In the genomic region with DNA sequence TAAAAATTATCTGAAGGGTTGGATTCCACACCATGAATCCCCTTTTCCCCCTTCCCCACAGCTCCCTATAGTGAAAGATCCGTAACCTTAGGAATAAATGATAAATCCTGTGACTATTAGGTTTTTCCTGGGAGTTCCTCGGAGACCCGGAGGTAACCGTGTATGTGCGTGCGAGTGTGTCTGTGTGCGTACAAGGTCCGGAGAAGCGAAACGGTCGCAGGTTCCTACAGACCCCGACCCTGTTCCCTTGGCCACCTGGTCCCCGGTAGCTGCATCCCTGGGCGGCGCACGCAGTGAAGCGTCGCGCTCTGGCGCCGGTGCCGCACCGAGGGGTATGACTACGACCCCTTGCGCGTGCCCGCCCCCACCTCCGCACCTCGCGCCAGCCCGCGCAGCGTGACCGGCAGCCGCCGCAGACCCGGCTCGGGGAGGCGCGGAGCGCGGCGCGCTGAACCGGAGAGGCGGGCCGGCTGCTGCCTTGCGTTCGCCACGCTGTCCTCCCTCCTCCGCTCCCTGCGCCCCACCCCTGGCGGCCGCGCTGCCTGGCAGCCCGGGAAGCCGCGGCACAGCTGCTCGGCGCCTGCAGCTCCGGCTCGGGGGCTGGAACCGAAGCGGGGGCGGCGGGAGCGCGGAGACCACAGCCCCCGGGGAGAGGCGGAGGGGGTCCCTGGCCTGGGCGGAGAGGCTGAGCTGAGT, we compare ENCODE assay signal across 8 cellular contexts. TPM values are rescaled to one million over a fixed set of nuclear protein-coding genes. Genes with fewer than 3 reads are reported as not detected.
DNase-seq lines count a peak whose midpoint lies in the region; ATAC-seq and TF ChIP-seq lines count a peak whose summit lies in the region.

A gene with protein sequence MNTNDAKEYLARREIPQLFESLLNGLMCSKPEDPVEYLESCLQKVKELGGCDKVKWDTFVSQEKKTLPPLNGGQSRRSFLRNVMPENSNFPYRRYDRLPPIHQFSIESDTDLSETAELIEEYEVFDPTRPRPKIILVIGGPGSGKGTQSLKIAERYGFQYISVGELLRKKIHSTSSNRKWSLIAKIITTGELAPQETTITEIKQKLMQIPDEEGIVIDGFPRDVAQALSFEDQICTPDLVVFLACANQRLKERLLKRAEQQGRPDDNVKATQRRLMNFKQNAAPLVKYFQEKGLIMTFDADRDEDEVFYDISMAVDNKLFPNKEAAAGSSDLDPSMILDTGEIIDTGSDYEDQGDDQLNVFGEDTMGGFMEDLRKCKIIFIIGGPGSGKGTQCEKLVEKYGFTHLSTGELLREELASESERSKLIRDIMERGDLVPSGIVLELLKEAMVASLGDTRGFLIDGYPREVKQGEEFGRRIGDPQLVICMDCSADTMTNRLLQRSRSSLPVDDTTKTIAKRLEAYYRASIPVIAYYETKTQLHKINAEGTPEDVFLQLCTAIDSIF (plus strand): TSS at position 529 of the 696 bp plus-strand sequence. CDS start 295 bp downstream, outside the sequence.

- intact Hi-C loops in lower lobe of right lung (cut with DNase I): no loop called here

- DNase-seq in AG08396 (ENCODE audit: low spot score) (peak; percentile 89), M059J (ENCODE audit: low read depth) (peak; percentile 37), lower lobe of right lung (peak; percentile 41)
- DNase-seq in activated CD4-positive, alpha-beta T cell treated with anti-CD3 and anti-CD28 coated beads, Interleukin-2, amount 50 U/mL, for 1 hour: peak; percentile 42
- peak; percentile 60 to 66 for DNase-seq in stimulated activated CD4-positive, alpha-beta T cell treated with anti-CD3 and anti-CD28 coated beads, Interleukin-4, amount 100 ng/mL, for 4 hours

- H3K27ac ChIP-seq in ectodermal cell (ENCODE audit: insufficient read depth, low read depth, low read length, poor library complexity, severe bottlenecking) (no peak within 1 kb of the TSS), lower lobe of right lung (no peak within 1 kb of the TSS)

- no peaks in the 10 kb centered on the region for H3K36me3 ChIP-seq in ectodermal cell (ENCODE audit: control insufficient read depth, insufficient read depth, low read length)
- no peaks in the 10 kb centered on the region for H3K36me3 ChIP-seq in lower lobe of right lung

- peak within 1 kb of the TSS; percentile 57 for H3K4me3 ChIP-seq in ectodermal cell (ENCODE audit: insufficient read depth, low read depth, low read length)
- H3K4me3 ChIP-seq in lower lobe of right lung: peak within 1 kb of the TSS; percentile 51

- H3K4me1 ChIP-seq in ectodermal cell (ENCODE audit: control insufficient read depth, insufficient read depth, low read length): no peaks in the 10 kb centered on the region
- peaks cover 19% of the 10 kb centered on the region for H3K4me1 ChIP-seq in lower lobe of right lung

- ATAC-seq in GM19455 (IDR thresholded peaks at IDR 0.05; ENCODE audit: unreplicated experiment) (peak; percentile 59), lower lobe of right lung (peak; percentile 78 to 79), GM19324 (IDR thresholded peaks at IDR 0.05; ENCODE audit: low FRiP score, unreplicated experiment) (no peak)

- 1% methylated on average over 71 of the region's 71 CpGs for WGBS in ectodermal cell, 2 experiments

- no peak for TF ChIP-seq CTCF in lower lobe of right lung (IDR thresholded peaks at IDR 0.05)

- no peaks in the 10 kb centered on the region for H3K9me3 ChIP-seq in ectodermal cell (ENCODE audit: control insufficient read depth, low read length)
- H3K9me3 ChIP-seq in lower lobe of right lung: no peaks in the 10 kb centered on the region

- H3K27me3 ChIP-seq in ectodermal cell (ENCODE audit: control insufficient read depth, insufficient read depth, low read length, poor library complexity, severe bottlenecking) (peaks cover 59% of the 10 kb centered on the region), lower lobe of right lung (ENCODE audit: low read depth) (peaks cover 48% of the 10 kb centered on the region)

RNA-seq across cellular contexts. Expression of the gene that starts here (rescaled TPM):
- 3.7 and 5.6 TPM in 2 replicates for total RNA-seq in M059J (2014; rRNA removed; shearing (Covaris generic))
- 5.1 TPM for polyA plus RNA-seq in ectodermal cell (2013, experiment 1 of 4)
- 4.9 TPM for polyA plus RNA-seq in ectodermal cell (2013, experiment 2 of 4)
- polyA plus RNA-seq in ectodermal cell (2013, experiment 3 of 4): 2.6 TPM
- 2.9 TPM for polyA plus RNA-seq in ectodermal cell (2013, experiment 4 of 4)
- total RNA-seq in lower lobe of right lung: 1.0 TPM

Comparison
In these comparisons a context has a peak if more than half of its experiments do, and no peak if none do; other contexts are left out.
1. DNase-seq: peak in every context shown above with its lines; median percentile 89 in AG08396; 63 in stimulated activated CD4-positive, alpha-beta T cell treated with anti-CD3 and anti-CD28 coated beads, Interleukin-4, amount 100 ng/mL, for 4 hours; 42 in activated CD4-positive, alpha-beta T cell treated with anti-CD3 and anti-CD28 coated beads, Interleukin-2, amount 50 U/mL, for 1 hour; 41 in lower lobe of right lung; 37 in M059J.